ENCODE assay signal across 8 cellular contexts in genomic region chr16:56985288-56985961, GRCh38. TPM values are rescaled to one million over a fixed set of nuclear protein-coding genes. Genes with fewer than 3 reads are reported as not detected.
DNase-seq lines count a peak whose midpoint lies in the region; ATAC-seq and TF ChIP-seq lines count a peak whose summit lies in the region.

No MANE protein-coding gene starts in this region.

- H3K27me3 ChIP-seq in duodenal mucosa (ENCODE audit: control insufficient read depth in 1 of 2, insufficient read depth in 2 of 2, low read length in 2 of 2), result no peaks in the 10 kb centered on the region
- no peaks in the 10 kb centered on the region for H3K27me3 ChIP-seq in naive thymus-derived CD4-positive, alpha-beta T cell (ENCODE audit: control insufficient read depth in 2 of 2, insufficient read depth in 2 of 2, low read length in 2 of 2)

- TF ChIP-seq CTCF in OCI-LY7 (conservative IDR thresholded peaks at IDR 0.05; ENCODE audit: low read length) (no peak), nephron progenitor cell (IDR thresholded peaks at IDR 0.05) (no peak)

- H3K9ac ChIP-seq in duodenal mucosa (ENCODE audit: low read depth in 1 of 2, low read length in 2 of 2), result peak overlapping the region in 1 of 2 donors; percentile 49

- CTCF ChIA-PET in OCI-LY7 (lab: Charles Lee; ENCODE audit: unreplicated experiment), result interaction anchor here (1.4 to 1.8 kb wide), 2 partner anchors 13 to 21 kb away, joined by 3 to 5 read pairs; no protein-coding TSS in a partner anchor
- CTCF ChIA-PET in naive thymus-derived CD4-positive, alpha-beta T cell (lab: Charles Lee), result interaction anchor here (0.8 to 1.8 kb wide), 4 partner anchors 8 to 53 kb away, joined by 3 to 8 read pairs (median 4); no protein-coding TSS in a partner anchor

- POLR2A ChIA-PET in OCI-LY7 (lab: Charles Lee), result interaction anchor here (0.9 to 4.8 kb wide), 8 partner anchors 8 to 60 kb away, joined by 3 to 42 read pairs (median 4); no protein-coding TSS in a partner anchor
- POLR2A ChIA-PET in naive thymus-derived CD4-positive, alpha-beta T cell (lab: Charles Lee), result interaction anchor here (0.5 to 9.7 kb wide), 10 partner anchors 9 to 201 kb away, joined by 3 to 111 read pairs (median 6); partner anchors contain the start of genes PSME3IP1 and RSPRY1

- H3K36me3 ChIP-seq in OCI-LY7 (ENCODE audit: insufficient read depth, low read length), result peaks cover 27% of the 10 kb centered on the region; the same call in 1 of the 2 replicates
- H3K36me3 ChIP-seq in duodenal mucosa (ENCODE audit: control insufficient read depth in 1 of 2, insufficient read depth in 2 of 2, low read length in 2 of 2), result no peaks in the 10 kb centered on the region
- H3K36me3 ChIP-seq in naive thymus-derived CD4-positive, alpha-beta T cell (ENCODE audit: control insufficient read depth in 2 of 3, insufficient read depth in 3 of 3, low read length in 3 of 3), result peaks cover 0 to 15% (median 0%) of the 10 kb centered on the region in 3 experiments

- H3K36me3 Mint-ChIP-seq in naive thymus-derived CD4-positive, alpha-beta T cell, result peaks cover 4 to 58% (median 20%) of the 10 kb centered on the region in 5 donors
- no peaks in the 10 kb centered on the region for H3K36me3 Mint-ChIP-seq in nephron progenitor cell (ENCODE audit: low read depth)

- peak overlapping the region; percentile 89 for H3K4me2 ChIP-seq in OCI-LY7 (ENCODE audit: low read length)

- no peak for ATAC-seq in naive thymus-derived CD4-positive, alpha-beta T cell
- ATAC-seq in HG03135 (IDR thresholded peaks at IDR 0.05; ENCODE audit: unreplicated experiment) (no peak), GM18873 (IDR thresholded peaks at IDR 0.05; ENCODE audit: low FRiP score, unreplicated experiment) (no peak)

- H3K9me3 Mint-ChIP-seq in naive thymus-derived CD4-positive, alpha-beta T cell, result no peaks in the 10 kb centered on the region
- no peaks in the 10 kb centered on the region for H3K9me3 Mint-ChIP-seq in nephron progenitor cell

- peaks cover 64 to 88% (median 70%) of the 10 kb centered on the region in 7 donors for H3K4me1 Mint-ChIP-seq in naive thymus-derived CD4-positive, alpha-beta T cell
- peaks cover 15% of the 10 kb centered on the region for H3K4me1 Mint-ChIP-seq in nephron progenitor cell

- intact Hi-C loops in OCI-LY7 (cut with micrococcal nuclease; ENCODE audit: unreplicated experiment), result no loop called here
- intact Hi-C loops in naive thymus-derived CD4-positive, alpha-beta T cell (cut with micrococcal nuclease), result loop anchor here (1.0 to 5.0 kb wide), 2 partner anchors 21 to 53 kb away; partner anchors contain the start of gene HERPUD1 (in 1 of the 2)

- H3K27ac ChIP-seq in OCI-LY7 (ENCODE audit: low read depth, low read length, poor library complexity, severe bottlenecking), result peak overlapping the region; percentile 80
- peak overlapping the region; percentile 36 for H3K27ac ChIP-seq in duodenal mucosa (ENCODE audit: low read depth, low read length)
- H3K27ac ChIP-seq in naive thymus-derived CD4-positive, alpha-beta T cell (ENCODE audit: low read depth, low read length), result peak overlapping the region; percentile 98

- no peaks in the 10 kb centered on the region for H3K9me2 ChIP-seq in OCI-LY7 (ENCODE audit: insufficient read depth, low read length)

- H4K20me1 ChIP-seq in OCI-LY7 (ENCODE audit: insufficient read depth, low read length), result no peaks in the 10 kb centered on the region

- BruUV-seq in OCI-LY7 (replicated peaks; lab: Mats Ljungman, UMichigan), result no TSS peak

- DNase-seq in GM03348 (ENCODE audit: low spot score) (peak; percentile 94), OCI-LY7 (ENCODE audit: low spot score) (no peak), NCI-H1417 treated with DMSO at 0.1 percent for 48 hours (lab: John Stamatoyannopoulos, UW) (no peak), nephron progenitor cell (no peak)
- DNase-seq in naive thymus-derived CD4-positive, alpha-beta T cell, result no peak

- no peak overlapping the region for H2AFZ ChIP-seq in OCI-LY7 (ENCODE audit: low read length)

- H3K4me1 ChIP-seq in OCI-LY7 (ENCODE audit: insufficient read depth, low read length, poor library complexity, severe bottlenecking) (peaks cover 81% of the 10 kb centered on the region), duodenal mucosa (ENCODE audit: control insufficient read depth in 1 of 2, insufficient read depth in 2 of 2, low read length in 2 of 2) (peaks cover 48 to 58% of the 10 kb centered on the region in 2 donors)
- H3K4me1 ChIP-seq in naive thymus-derived CD4-positive, alpha-beta T cell (ENCODE audit: control insufficient read depth in 2 of 2, insufficient read depth in 2 of 2, low read length in 2 of 2), result peaks cover 24 to 55% of the 10 kb centered on the region in 2 donors

- peak overlapping the region; percentile 11 to 98 (median 68) for H3K4me3 Mint-ChIP-seq in naive thymus-derived CD4-positive, alpha-beta T cell
- no peak overlapping the region for H3K4me3 Mint-ChIP-seq in nephron progenitor cell

- H3K79me2 ChIP-seq in OCI-LY7 (ENCODE audit: insufficient read depth, low read depth, low read length), result peaks cover 47% of the 10 kb centered on the region

- H3K9me3 ChIP-seq in OCI-LY7 (ENCODE audit: low read length) (no peaks in the 10 kb centered on the region), duodenal mucosa (ENCODE audit: control insufficient read depth in 1 of 2, low read length in 2 of 2) (no peaks in the 10 kb centered on the region)
- H3K9me3 ChIP-seq in naive thymus-derived CD4-positive, alpha-beta T cell (ENCODE audit: control insufficient read depth in 2 of 3, low read length in 3 of 3), result no peaks in the 10 kb centered on the region

- peak overlapping the region; percentile 40 to 99 (median 88) for H3K27ac Mint-ChIP-seq in naive thymus-derived CD4-positive, alpha-beta T cell
- no peak overlapping the region for H3K27ac Mint-ChIP-seq in nephron progenitor cell

- H3K4me3 ChIP-seq in OCI-LY7 (ENCODE audit: low read depth, low read length, poor library complexity, severe bottlenecking), result peak overlapping the region; percentile 80
- H3K4me3 ChIP-seq in duodenal mucosa (ENCODE audit: low read depth in 1 of 2, low read length in 2 of 2), result no peak overlapping the region
- no peak overlapping the region for H3K4me3 ChIP-seq in naive thymus-derived CD4-positive, alpha-beta T cell (ENCODE audit: low read length)

- no peaks in the 10 kb centered on the region for H3K27me3 Mint-ChIP-seq in naive thymus-derived CD4-positive, alpha-beta T cell
- H3K27me3 Mint-ChIP-seq in nephron progenitor cell (ENCODE audit: low read depth, poor library complexity), result peaks cover 66% of the 10 kb centered on the region

RNA-seq across cellular contexts. Expression of gene NLRC5, which starts 3.9 kb away (rescaled TPM):
- 156 and 199 TPM in 2 replicates for total RNA-seq in OCI-LY7 (2014; rRNA removed; shearing (Covaris generic))
- 305 and 310 TPM in 2 replicates for total RNA-seq in OCI-LY7 (2022)
- 100 to 1,000 TPM; 380 to 615 (median 394) TPM for total RNA-seq in naive thymus-derived CD4-positive, alpha-beta T cell
- 100 to 1,000 TPM in 1 of 2 donors, 10 to 100 TPM in 1; 76.0 to 122 TPM for polyA plus RNA-seq in naive thymus-derived CD4-positive, alpha-beta T cell

RNA-seq across cellular contexts. Expression of gene CETP, which starts 23.7 kb away (rescaled TPM):
- total RNA-seq in OCI-LY7 (2014; rRNA removed; shearing (Covaris generic)), result 0.54 and 0.67 TPM in 2 replicates
- 0.41 and 0.65 TPM in 2 replicates for total RNA-seq in OCI-LY7 (2022)
- total RNA-seq in naive thymus-derived CD4-positive, alpha-beta T cell, result not detected
- polyA plus RNA-seq in naive thymus-derived CD4-positive, alpha-beta T cell, result under 1 TPM; 0.17 to 0.25 TPM

RNA-seq across cellular contexts. Expression of gene HERPUD1, which starts 53.5 kb away (rescaled TPM):
- total RNA-seq in OCI-LY7 (2014; rRNA removed; shearing (Covaris generic)), result 121 and 140 TPM in 2 replicates
- 294 and 342 TPM in 2 replicates for total RNA-seq in OCI-LY7 (2022)
- 100 to 1,000 TPM; 102 to 226 (median 131) TPM for total RNA-seq in naive thymus-derived CD4-positive, alpha-beta T cell
- polyA plus RNA-seq in naive thymus-derived CD4-positive, alpha-beta T cell, result 10 to 100 TPM; 42.0 to 61.8 TPM

Comparison
In these comparisons a context has a peak if more than half of its experiments do, and no peak if none do; other contexts are left out.
1. H3K27ac ChIP-seq: peak in every context shown above with its lines; median percentile 98 in naive thymus-derived CD4-positive, alpha-beta T cell; 80 in OCI-LY7; 36 in duodenal mucosa.